8 cellular contexts compared by ENCODE assay signal in the genomic region with DNA sequence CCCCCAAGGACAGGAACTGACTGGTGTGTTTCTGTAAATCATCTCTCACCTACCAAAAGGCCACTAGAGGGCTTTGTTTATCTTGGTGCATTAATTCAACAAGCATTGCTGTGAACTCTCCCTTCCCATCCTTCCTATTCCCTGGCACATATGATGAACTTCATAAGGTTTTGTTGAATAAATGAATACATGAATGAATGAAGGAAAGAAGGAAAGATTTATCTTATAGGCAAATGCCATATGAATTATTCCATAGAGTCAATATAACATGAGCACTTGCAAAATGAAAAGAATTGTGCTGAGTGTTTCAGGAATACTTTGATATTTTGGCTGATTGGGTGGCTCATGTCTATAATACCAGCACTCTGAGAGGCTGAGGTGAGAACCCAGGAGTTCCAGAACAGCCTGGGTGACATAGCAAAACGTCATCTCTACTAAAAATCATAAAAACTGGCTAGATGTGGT. TPM values are rescaled to one million over a fixed set of nuclear protein-coding genes. Genes with fewer than 3 reads are reported as not detected.
A peak's percentile ranks its signal among the peaks of the same experiment; 100 is the strongest.
DNase-seq lines count a peak whose midpoint lies in the region; ATAC-seq, FAIRE-seq and TF ChIP-seq lines count a peak whose summit lies in the region.

No MANE protein-coding gene starts in this region.

- no peak for FAIRE-seq in D721Med (lab: Jason Lieb, UNC)

- H3K27me3 Mint-ChIP-seq in activated T-cell treated with anti-CD3 and anti-CD28 coated beads, Interleukin-2, amount 50 U/mL, for 24 hours: peaks cover 15% of the 10 kb centered on the region

- no peak overlapping the region for H3K4me3 Mint-ChIP-seq in activated T-cell treated with anti-CD3 and anti-CD28 coated beads, Interleukin-2, amount 50 U/mL, for 24 hours

- DNase-seq in NCI-H2171 treated with DMSO at 0.1 percent for 48 hours (lab: John Stamatoyannopoulos, UW) (peak; percentile 2), NCI-H2171 (lab: John Stamatoyannopoulos, UW) (no peak), NCI-H146 treated with DMSO at 0.1 percent for 48 hours (lab: John Stamatoyannopoulos, UW; ENCODE audit: unreplicated experiment) (peak; percentile 18), dermis blood vessel endothelial cell (peak; percentile 43), skeletal muscle cell (ENCODE audit: low read depth) (peak; percentile 0), D721Med (ENCODE audit: insufficient read length, low spot score) (no peak)
- DNase-seq in activated T-cell treated with anti-CD3 and anti-CD28 coated beads, Interleukin-2, amount 50 U/mL, for 24 hours: no peak

- H3K4me3 ChIP-seq in skeletal muscle cell (ENCODE audit: low read depth, low read length): no peak overlapping the region

- TF ChIP-seq CTCF in D721Med (IDR thresholded peaks at IDR 0.05; ENCODE audit: insufficient read depth, missing control alignments): no peak

- no peaks in the 10 kb centered on the region for H3K36me3 Mint-ChIP-seq in activated T-cell treated with anti-CD3 and anti-CD28 coated beads, Interleukin-2, amount 50 U/mL, for 24 hours (ENCODE audit: low read depth)

- H3K9me3 Mint-ChIP-seq in activated T-cell treated with anti-CD3 and anti-CD28 coated beads, Interleukin-2, amount 50 U/mL, for 24 hours: no peaks in the 10 kb centered on the region

- H3K27ac Mint-ChIP-seq in activated T-cell treated with anti-CD3 and anti-CD28 coated beads, Interleukin-2, amount 50 U/mL, for 24 hours: no peak overlapping the region

- no peaks in the 10 kb centered on the region for H3K4me1 Mint-ChIP-seq in activated T-cell treated with anti-CD3 and anti-CD28 coated beads, Interleukin-2, amount 50 U/mL, for 24 hours (ENCODE audit: low read depth)

- no peak for ATAC-seq in GM18861 (IDR thresholded peaks at IDR 0.05; ENCODE audit: unreplicated experiment)

RNA-seq across cellular contexts. Expression of a gene that starts 4.3 kb away (rescaled TPM):
- not detected in 2 replicates for total RNA-seq in dermis blood vessel endothelial cell

RNA-seq across cellular contexts. Expression of a gene that starts 9.4 kb away (rescaled TPM):
- not detected in 2 replicates for total RNA-seq in dermis blood vessel endothelial cell

RNA-seq across cellular contexts. Expression of a gene that starts 45.2 kb away (rescaled TPM):
- total RNA-seq in dermis blood vessel endothelial cell: not detected in 2 replicates

Comparison
In these comparisons a context has a peak if more than half of its experiments do, and no peak if none do; other contexts are left out.
1. DNase-seq: peak in NCI-H2171 treated with DMSO at 0.1 percent for 48 hours (single experiment), NCI-H146 treated with DMSO at 0.1 percent for 48 hours (single experiment), dermis blood vessel endothelial cell (single experiment) and skeletal muscle cell (single experiment); none in NCI-H2171 (single experiment), activated T-cell treated with anti-CD3 and anti-CD28 coated beads, Interleukin-2, amount 50 U/mL, for 24 hours (single experiment) and D721Med (single experiment).